ENCODE assay signal across 11 cellular contexts in genomic region chr9:99085949-99086948, GRCh38. TPM values are rescaled to one million over a fixed set of nuclear protein-coding genes. Genes with fewer than 3 reads are reported as not detected.
DNase-seq lines count a peak whose midpoint lies in the region; ATAC-seq and TF ChIP-seq lines count a peak whose summit lies in the region.
"Had no signal": no experiment of that assay in that cellular context is flagged by ENCODE, and none has a peak within 500 bp of the region (broad histone marks: within the 10 kb centered on the region; RNA-seq: fewer than 3 reads in every experiment).

No MANE protein-coding gene starts in this region.

- H3K4me3 ChIP-seq in astrocyte of the spinal cord (ENCODE audit: low read depth, low read length) (no peak overlapping the region), left lung (no peak overlapping the region), vagina (no peak overlapping the region), hepatocyte (no peak overlapping the region)

- H3K27ac ChIP-seq in left lung (peak overlapping the region; percentile 41 to 54), vagina (peak overlapping the region; percentile 65), hepatocyte (no peak overlapping the region)

- WGBS in hepatocyte (ENCODE audit: low lambda C conversion rate, missing lambda C conversion rate) = 92% methylated on average over 12 of the region's 12 CpGs

- in situ Hi-C loops in astrocyte of the spinal cord (cut with HindIII; ENCODE audit: low sequenced_read_pairs) = no loop called here

- no peak for DNase-seq in Right ventricle myocardium superior
- DNase-seq in cardiac septum (ENCODE audit: low spot score) = no peak
- DNase-seq in astrocyte of the spinal cord (ENCODE audit: low read depth, low spot score) = peak; percentile 88
- peak in 1 of 2 donors; percentile 50 for DNase-seq in left lung
- no peak for DNase-seq in vagina (ENCODE audit: extremely low spot score in 2 of 2)
- no peak for DNase-seq in hepatocyte (ENCODE audit: low spot score)
- no peak for DNase-seq in HPDE6-E6E7 (ENCODE audit: extremely low spot score)
- DNase-seq: activated effector memory CD4-positive, alpha-beta T cell treated with Interleukin-2 at 50 U/mL for 16 hours; NCI-H524 treated with DMSO at 0.1 percent for 48 hours; T-helper 9 cell had no signal

- intact Hi-C loops in Right ventricle myocardium superior (cut with DNase I) = no loop called here
- intact Hi-C loops in cardiac septum (cut with DNase I) = no loop called here
- intact Hi-C loops in left lung (cut with DNase I) = no loop called here
- intact Hi-C loops in vagina (cut with DNase I) = no loop called here

- no peak overlapping the region for H3K4me2 ChIP-seq in hepatocyte

- no peak for TF ChIP-seq CTCF in astrocyte of the spinal cord (IDR thresholded peaks at IDR 0.05; ENCODE audit: low read depth, low read length)
- no peak for TF ChIP-seq CTCF in left lung (IDR thresholded peaks at IDR 0.05)
- TF ChIP-seq CTCF in vagina (IDR thresholded peaks at IDR 0.05) = no peak
- no peak for TF ChIP-seq CTCF in hepatocyte (IDR thresholded peaks at IDR 0.05; ENCODE audit: poor library complexity)

- H4K20me1 ChIP-seq in hepatocyte (ENCODE audit: insufficient read depth, poor library complexity, severe bottlenecking) = no peaks in the 10 kb centered on the region

- no peak overlapping the region for H2AFZ ChIP-seq in hepatocyte

- H3K27me3 ChIP-seq in left lung (no peaks in the 10 kb centered on the region), vagina (no peaks in the 10 kb centered on the region), hepatocyte (no peaks in the 10 kb centered on the region)

- no peak for TF ChIP-seq POLR2A in vagina (IDR thresholded peaks at IDR 0.05)

- H3K79me2 ChIP-seq in hepatocyte = no peaks in the 10 kb centered on the region

- ATAC-seq in Right ventricle myocardium superior (ENCODE audit: poor library complexity) (peak; percentile 53), left lung (peak; percentile 83), GM19395 (IDR thresholded peaks at IDR 0.05; ENCODE audit: unreplicated experiment) (no peak)

- no peaks in the 10 kb centered on the region for H3K36me3 ChIP-seq in left lung
- H3K36me3 ChIP-seq in vagina = no peaks in the 10 kb centered on the region
- no peaks in the 10 kb centered on the region for H3K36me3 ChIP-seq in hepatocyte (replicated peaks; ENCODE audit: insufficient read depth, low read depth)

- no peaks in the 10 kb centered on the region for H3K9me2 ChIP-seq in hepatocyte (replicated peaks; ENCODE audit: insufficient read depth)

- peaks cover 0 to 16% of the 10 kb centered on the region in 2 donors for H3K4me1 ChIP-seq in left lung
- H3K4me1 ChIP-seq in vagina = peaks cover 30% of the 10 kb centered on the region
- no peaks in the 10 kb centered on the region for H3K4me1 ChIP-seq in hepatocyte (ENCODE audit: insufficient read depth)

- H3K9me3 ChIP-seq in left lung (peaks cover 0 to 5% of the 10 kb centered on the region in 2 donors), vagina (no peaks in the 10 kb centered on the region), hepatocyte (ENCODE audit: low read depth) (no peaks in the 10 kb centered on the region)

RNA-seq across cellular contexts. Expression of gene TGFBR1, which starts 18.7 kb away (rescaled TPM):
- 11.9 TPM for total RNA-seq in Right ventricle myocardium superior
- 21.8 TPM for total RNA-seq in cardiac septum
- total RNA-seq in left lung = 10 to 100 TPM; 60.9 to 74.1 TPM
- total RNA-seq in vagina = 23.8 TPM
- 74.2 and 79.4 TPM in 2 replicates for total RNA-seq in hepatocyte
- polyA plus RNA-seq in hepatocyte = 31.5 and 41.7 TPM in 2 replicates
